In the genomic region with DNA sequence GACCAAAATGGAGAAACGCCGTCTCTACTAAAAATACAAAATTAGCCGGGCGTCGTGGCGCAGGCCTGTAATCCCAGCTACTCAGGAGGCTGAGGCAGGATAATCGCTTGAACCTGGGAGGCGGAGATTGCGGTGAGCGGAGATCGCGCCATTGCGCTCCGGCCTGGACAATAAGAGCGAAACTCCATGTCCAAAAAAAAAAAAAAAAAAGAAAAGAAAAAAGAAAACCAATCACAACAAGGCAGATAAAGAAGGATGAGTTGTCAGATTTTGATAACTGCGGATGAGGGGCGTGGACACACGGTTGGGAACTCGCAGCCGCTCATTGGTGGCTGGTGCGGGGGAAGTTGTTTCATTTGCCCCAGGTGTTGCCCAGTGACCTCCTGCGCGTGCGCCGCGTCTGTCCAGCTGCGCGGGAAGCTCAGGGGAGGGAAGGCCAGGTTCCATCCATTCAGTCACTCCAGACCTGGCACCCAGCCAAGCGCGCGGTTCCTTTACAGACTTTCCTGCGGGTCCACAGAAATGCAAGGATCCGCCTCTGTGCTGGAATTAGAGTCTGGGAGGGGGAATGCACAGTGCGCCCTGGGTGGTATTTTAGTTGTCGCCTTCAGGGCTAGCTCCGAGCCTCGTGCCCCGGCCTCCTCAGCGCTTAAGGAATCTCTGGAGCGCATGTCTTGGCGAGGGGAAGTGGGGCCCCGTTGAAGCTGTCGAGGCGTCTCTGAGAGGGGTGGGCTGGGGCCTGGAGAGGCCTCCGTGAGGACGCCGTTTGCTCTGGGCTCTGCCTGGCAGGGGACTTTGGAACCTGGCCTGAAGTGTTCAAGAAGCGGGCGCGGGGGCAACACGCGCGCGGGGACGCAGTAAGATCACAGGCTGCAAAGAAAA, we compare ENCODE assay signal across 8 cellular contexts. TPM values are rescaled to one million over a fixed set of nuclear protein-coding genes. Genes with fewer than 3 reads are reported as not detected.
DNase-seq lines count a peak whose midpoint lies in the region; ATAC-seq and TF ChIP-seq lines count a peak whose summit lies in the region.

No MANE protein-coding gene starts in this region.

- H3K27me3 Mint-ChIP-seq in activated naive CD4-positive, alpha-beta T cell treated with anti-CD3 and anti-CD28 coated beads for 36 hours (ENCODE audit: low read depth) = no peaks in the 10 kb centered on the region

- H3K36me3 Mint-ChIP-seq in activated naive CD4-positive, alpha-beta T cell treated with anti-CD3 and anti-CD28 coated beads for 36 hours (ENCODE audit: low read depth) = no peaks in the 10 kb centered on the region

- H4K20me1 ChIP-seq in osteoblast (ENCODE audit: insufficient read depth, low read length) (peaks cover 8% of the 10 kb centered on the region), PC-9 (ENCODE audit: insufficient read depth) (no peaks in the 10 kb centered on the region)

- H3K4me1 ChIP-seq in osteoblast (ENCODE audit: insufficient read depth, low read length) = peaks cover 43% of the 10 kb centered on the region
- peaks cover 28% of the 10 kb centered on the region for H3K4me1 ChIP-seq in PC-9 (replicated peaks; ENCODE audit: insufficient read depth)

- H3K36me3 ChIP-seq in osteoblast (ENCODE audit: insufficient read depth, low read length) (no peaks in the 10 kb centered on the region), PC-9 (ENCODE audit: low read depth) (no peaks in the 10 kb centered on the region)

- POLR2A ChIA-PET in PC-9 (lab: Charles Lee; ENCODE audit: unreplicated experiment) = no interaction called here

- peak overlapping the region; percentile 70 for H3K27ac Mint-ChIP-seq in activated naive CD4-positive, alpha-beta T cell treated with anti-CD3 and anti-CD28 coated beads for 36 hours

- peak overlapping the region; percentile 83 for H3K4me3 Mint-ChIP-seq in activated naive CD4-positive, alpha-beta T cell treated with anti-CD3 and anti-CD28 coated beads for 36 hours

- BruUV-seq in PC-9 (replicated peaks; lab: Mats Ljungman, UMichigan) = no TSS peak

- H3K27me3 ChIP-seq in osteoblast (ENCODE audit: insufficient read depth, low read length) (peaks cover 6% of the 10 kb centered on the region), PC-9 (ENCODE audit: insufficient read depth, low read depth) (no peaks in the 10 kb centered on the region)

- no peak overlapping the region for H3K27ac ChIP-seq in osteoblast (ENCODE audit: low read depth, low read length)
- H3K27ac ChIP-seq in PC-9 = no peak overlapping the region

- H3K79me2 ChIP-seq in osteoblast (ENCODE audit: insufficient read depth, low read length) (no peaks in the 10 kb centered on the region), PC-9 (ENCODE audit: low read depth) (no peaks in the 10 kb centered on the region)

- no peaks in the 10 kb centered on the region for H3K9me3 Mint-ChIP-seq in activated naive CD4-positive, alpha-beta T cell treated with anti-CD3 and anti-CD28 coated beads for 36 hours

- H3F3A ChIP-seq in PC-9 (ENCODE audit: insufficient read depth, low read depth) = peaks cover 14% of the 10 kb centered on the region

- H3K4me3 ChIP-seq in osteoblast (ENCODE audit: insufficient read depth, low read length) (peak overlapping the region; percentile 73), PC-9 (no peak overlapping the region)

- H3K4me1 Mint-ChIP-seq in activated naive CD4-positive, alpha-beta T cell treated with anti-CD3 and anti-CD28 coated beads for 36 hours (ENCODE audit: low read depth) = peaks cover 28% of the 10 kb centered on the region

- peak overlapping the region; percentile 83 for H2AFZ ChIP-seq in osteoblast (ENCODE audit: low read length)
- H2AFZ ChIP-seq in PC-9 = no peak overlapping the region

- H3K4me2 ChIP-seq in osteoblast (ENCODE audit: insufficient read depth, low read length) = peak overlapping the region; percentile 93
- H3K4me2 ChIP-seq in PC-9 = no peak overlapping the region

- CTCF ChIA-PET in activated naive CD4-positive, alpha-beta T cell treated with anti-CD3 and anti-CD28 coated beads for 36 hours (lab: Charles Lee) = interaction anchor here (0.6 to 3.2 kb wide), 3 partner anchors 19 to 361 kb away, joined by 3 to 17 read pairs (median 3); no protein-coding TSS in a partner anchor
- CTCF ChIA-PET in PC-9 (lab: Charles Lee) = no interaction called here

- ATAC-seq in HG02623 (IDR thresholded peaks at IDR 0.05; ENCODE audit: unreplicated experiment) (peak; percentile 3), HG03135 (IDR thresholded peaks at IDR 0.05; ENCODE audit: unreplicated experiment) (no peak)

- intact Hi-C loops in activated naive CD4-positive, alpha-beta T cell treated with anti-CD3 and anti-CD28 coated beads for 36 hours (cut with micrococcal nuclease) = loop anchor here (1.0 kb wide), 1 partner anchor 8 kb away; a partner anchor contains a TSS
- intact Hi-C loops in PC-9 (cut with micrococcal nuclease; ENCODE audit: unreplicated experiment) = no loop called here

- H3K9me2 ChIP-seq in PC-9 (ENCODE audit: insufficient read depth) = no peaks in the 10 kb centered on the region

- H3K9me3 ChIP-seq in osteoblast (ENCODE audit: low read depth, low read length) = no peaks in the 10 kb centered on the region
- H3K9me3 ChIP-seq in PC-9 (ENCODE audit: insufficient read depth, low read depth) = no peaks in the 10 kb centered on the region

- no peak for TF ChIP-seq CTCF in osteoblast (IDR thresholded peaks at IDR 0.05; ENCODE audit: extremely low read depth, low read depth, low read length)
- no peak for TF ChIP-seq CTCF in PC-9 (conservative IDR thresholded peaks at IDR 0.05)

- DNase-seq in COR-L47 (lab: John Stamatoyannopoulos, UW) (peak; percentile 89), NCI-H748 (lab: John Stamatoyannopoulos, UW; ENCODE audit: unreplicated experiment) (peak; percentile 92), glomerular visceral epithelial cell (ENCODE audit: extremely low spot score) (peak; percentile 73), osteoblast (ENCODE audit: insufficient read length, low spot score, missing footprints) (peak; percentile 85), PC-9 (no peak)
- peak; percentile 64 for DNase-seq in activated naive CD4-positive, alpha-beta T cell treated with anti-CD3 and anti-CD28 coated beads for 36 hours

RNA-seq across cellular contexts. Expression of a gene that starts 0.7 kb away (rescaled TPM):
- 10 to 100 TPM; 28.1 to 32.7 TPM for total RNA-seq in activated naive CD4-positive, alpha-beta T cell treated with anti-CD3 and anti-CD28 coated beads for 36 hours
- 4.4 and 4.7 TPM in 2 replicates for total RNA-seq in osteoblast
- 1.2 and 1.5 TPM in 2 replicates for total RNA-seq in PC-9 (2021)

RNA-seq across cellular contexts. Expression of a gene that starts 6.6 kb away (rescaled TPM):
- under 1 TPM; 0.10 to 0.33 TPM for total RNA-seq in activated naive CD4-positive, alpha-beta T cell treated with anti-CD3 and anti-CD28 coated beads for 36 hours
- total RNA-seq in osteoblast = under 0.01 and 0.29 TPM in 2 replicates
- total RNA-seq in PC-9 (2021) = 0.23 and 0.33 TPM in 2 replicates

RNA-seq across cellular contexts. Expression of a gene that starts 8.1 kb away (rescaled TPM):
- 10 to 100 TPM; 17.8 to 19.2 TPM for total RNA-seq in activated naive CD4-positive, alpha-beta T cell treated with anti-CD3 and anti-CD28 coated beads for 36 hours
- 18.6 and 19.9 TPM in 2 replicates for total RNA-seq in osteoblast
- 15.7 and 19.8 TPM in 2 replicates for total RNA-seq in PC-9 (2021)

RNA-seq across cellular contexts. Expression of a gene that starts 43.7 kb away (rescaled TPM):
- 10 to 100 TPM; 15.4 to 17.0 TPM for total RNA-seq in activated naive CD4-positive, alpha-beta T cell treated with anti-CD3 and anti-CD28 coated beads for 36 hours
- total RNA-seq in osteoblast = 17.4 and 18.0 TPM in 2 replicates
- 32.6 and 33.1 TPM in 2 replicates for total RNA-seq in PC-9 (2021)

RNA-seq across cellular contexts. Expression of a gene that starts 44.1 kb away (rescaled TPM):
- 10 to 100 TPM; 25.9 to 28.1 TPM for total RNA-seq in activated naive CD4-positive, alpha-beta T cell treated with anti-CD3 and anti-CD28 coated beads for 36 hours
- total RNA-seq in osteoblast (14.8 and 15.6 TPM in 2 replicates), PC-9 (2021) (27.4 and 33.0 TPM in 2 replicates)

Comparison
In these comparisons a context has a peak if more than half of its experiments do, and no peak if none do; other contexts are left out.
1. DNase-seq: peak in COR-L47 (single experiment), NCI-H748 (single experiment), activated naive CD4-positive, alpha-beta T cell treated with anti-CD3 and anti-CD28 coated beads for 36 hours (single experiment), glomerular visceral epithelial cell (single experiment) and osteoblast (single experiment); none in PC-9 (0 of 2).